Comparison of ENCODE assay signal across 8 cellular contexts in genomic region chr6:136822379-136823127, GRCh38. TPM values are rescaled to one million over a fixed set of nuclear protein-coding genes. Genes with fewer than 3 reads are reported as not detected.
DNase-seq lines count a peak whose midpoint lies in the region; ATAC-seq, FAIRE-seq and TF ChIP-seq lines count a peak whose summit lies in the region.

PEX7 (plus strand) TSS chr6:136822592; CDS start chr6:136822666, 74 bp downstream.

- WGBS in mesodermal cell (ENCODE audit: insufficient coverage in 2 of 2), 2 experiments, result 8 to 11% methylated on average over 36 to 66 of the region's 78 CpGs

- peak within 1 kb of the TSS; percentile 90 for H3K4me3 Mint-ChIP-seq in endothelial cell (ENCODE audit: unreplicated experiment)

- no peak for FAIRE-seq in D721Med (lab: Jason Lieb, UNC)

- ATAC-seq in GM21390 (IDR thresholded peaks at IDR 0.05; ENCODE audit: unreplicated experiment), result peak; percentile 98

- TF ChIP-seq CTCF in D721Med (IDR thresholded peaks at IDR 0.05; ENCODE audit: insufficient read depth, missing control alignments), result peak; percentile 35
- peak; percentile 70 for TF ChIP-seq CTCF in endothelial cell (IDR thresholded peaks at IDR 0.05; ENCODE audit: unreplicated experiment)

- no peaks in the 10 kb centered on the region for H3K36me3 Mint-ChIP-seq in endothelial cell (ENCODE audit: low read depth, unreplicated experiment)

- H3K9ac ChIP-seq in NT2/D1 (ENCODE audit: insufficient read length, low read depth), result peak within 1 kb of the TSS; percentile 70

- H3K27me3 ChIP-seq in NT2/D1 (ENCODE audit: insufficient read depth, insufficient read length), result no peaks in the 10 kb centered on the region

- H3K4me3 ChIP-seq in NT2/D1 (ENCODE audit: insufficient read length, low read depth) (peak within 1 kb of the TSS; percentile 63), mesodermal cell (ENCODE audit: extremely low read depth, insufficient read depth, low read length, poor library complexity, severe bottlenecking) (peak within 1 kb of the TSS; percentile 57)

- peaks cover 7% of the 10 kb centered on the region for H3K4me1 Mint-ChIP-seq in endothelial cell (ENCODE audit: unreplicated experiment)

- H3K4me1 ChIP-seq in NT2/D1 (ENCODE audit: insufficient read depth, insufficient read length) (no peaks in the 10 kb centered on the region), mesodermal cell (ENCODE audit: control insufficient read depth, insufficient read depth, low read length, poor library complexity, severe bottlenecking) (no peaks in the 10 kb centered on the region)

- H3K27me3 Mint-ChIP-seq in endothelial cell (ENCODE audit: unreplicated experiment), result peaks cover 2% of the 10 kb centered on the region

- H3K9me3 ChIP-seq in NT2/D1 (ENCODE audit: insufficient read depth, low read length) (no peaks in the 10 kb centered on the region), mesodermal cell (ENCODE audit: control insufficient read depth, low read length) (no peaks in the 10 kb centered on the region)

- H3K27ac ChIP-seq in mesodermal cell (ENCODE audit: low read depth, low read length, severe bottlenecking), result peak within 1 kb of the TSS; percentile 83

- H3K27ac Mint-ChIP-seq in endothelial cell (ENCODE audit: unreplicated experiment), result peak within 1 kb of the TSS; percentile 73

- H3K36me3 ChIP-seq in NT2/D1 (ENCODE audit: insufficient read depth, insufficient read length, low read length) (peaks cover 8% of the 10 kb centered on the region), mesodermal cell (ENCODE audit: control insufficient read depth, insufficient read depth, low read length) (peaks cover 7% of the 10 kb centered on the region)

- no peaks in the 10 kb centered on the region for H3K9me3 Mint-ChIP-seq in endothelial cell (ENCODE audit: unreplicated experiment)

- peak; percentile 38 for DNase-seq in D721Med (ENCODE audit: insufficient read length, low spot score)
- peak in 75 of 76 experiments; percentile 60 to 95 (median 89) for DNase-seq in HUDEP-2 (lab: John Stamatoyannopoulos, UW; ENCODE audit: unreplicated experiment in 76 of 76)
- peak; percentile 66 for DNase-seq in NT2/D1 (ENCODE audit: low read depth, low spot score)
- peak; percentile 88 for DNase-seq in activated CD8-positive, alpha-beta memory T cell treated with anti-CD3 and anti-CD28 coated beads, Interleukin-2, amount 50 U/mL, for 4 hours
- peak; percentile 86 for DNase-seq in endothelial cell (ENCODE audit: low spot score)
- DNase-seq in stimulated activated CD8-positive, alpha-beta memory T cell treated with anti-CD3 and anti-CD28 coated beads, Interleukin-15, amount 100 ng/mL, for 24 hours (ENCODE audit: low read depth), result peak; percentile 64

RNA-seq across cellular contexts. Expression of gene PEX7, which starts in this region (rescaled TPM):
- total RNA-seq in endothelial cell (ENCODE audit: unreplicated experiment), result 3.7 TPM
- polyA plus RNA-seq in mesodermal cell (2013, experiment 1 of 2), result 6.5 TPM
- polyA plus RNA-seq in mesodermal cell (2013, experiment 2 of 2), result 5.9 TPM

Comparison
In these comparisons a context has a peak if more than half of its experiments do, and no peak if none do; other contexts are left out.
1. Peak in every context shown above with its lines: DNase-seq, ATAC-seq, H3K4me3 ChIP-seq and H3K27ac ChIP-seq.
2. DNase-seq: peak in every context shown above with its lines; median percentile 89 in HUDEP-2; 88 in activated CD8-positive, alpha-beta memory T cell treated with anti-CD3 and anti-CD28 coated beads, Interleukin-2, amount 50 U/mL, for 4 hours; 86 in endothelial cell; 66 in NT2/D1; 64 in stimulated activated CD8-positive, alpha-beta memory T cell treated with anti-CD3 and anti-CD28 coated beads, Interleukin-15, amount 100 ng/mL, for 24 hours; 38 in D721Med.